Comparison of ENCODE assay signal across 20 cellular contexts in the genomic region with DNA sequence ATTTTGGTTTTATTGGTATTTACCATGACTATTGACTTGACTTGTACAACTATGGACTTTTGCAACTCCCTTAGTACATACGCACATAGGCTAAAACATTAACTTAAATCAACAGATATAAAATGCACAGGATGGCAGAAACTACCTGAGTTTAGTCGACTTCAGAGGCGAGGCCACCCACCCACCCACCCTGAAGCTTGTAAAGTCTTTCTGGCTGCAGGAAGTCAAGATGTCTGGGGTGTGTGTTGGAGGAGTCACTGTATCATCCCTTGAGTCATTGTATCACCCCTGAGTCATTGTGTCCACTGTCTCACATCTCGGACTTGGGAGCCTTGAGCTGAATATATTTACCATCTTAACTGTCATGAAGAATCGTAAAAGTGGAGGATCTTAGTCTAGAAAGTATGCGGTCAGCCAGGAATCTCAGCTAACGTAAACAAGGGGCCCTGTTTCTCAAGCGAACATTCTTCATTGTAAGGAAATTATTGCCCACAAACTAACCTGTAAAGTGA.
A peak's percentile ranks its signal among the peaks of the same experiment; 100 is the strongest.
DNase-seq lines count a peak whose midpoint lies in the region; ATAC-seq and TF ChIP-seq lines count a peak whose summit lies in the region.
"Had no signal": no experiment of that assay in that cellular context is flagged by ENCODE, and none has a peak within 500 bp of the region (broad histone marks: within the 10 kb centered on the region; RNA-seq: fewer than 3 reads in every experiment).

No MANE protein-coding gene starts in this region.

- H3K4me3 ChIP-seq in BJ (ENCODE audit: low read depth, low read length) (no peak overlapping the region), cardiac fibroblast (replicated peaks in 1 of 2; ENCODE audit: low read depth in 2 of 2, low read length in 2 of 2) (no peak overlapping the region), mesenchymal stem cell (ENCODE audit: insufficient read depth in 1 of 2, low read depth in 1 of 2, low read length in 2 of 2) (no peak overlapping the region)
- no peak overlapping the region for H3K4me3 ChIP-seq in CD4-positive, alpha-beta memory T cell (ENCODE audit: low read length in 2 of 2)
- H3K4me3 ChIP-seq: upper lobe of left lung had no signal

- H3K9me3 ChIP-seq in mesenchymal stem cell (ENCODE audit: control insufficient read depth, low read length) = peaks cover 4% of the 10 kb centered on the region
- H3K9me3 ChIP-seq in CD4-positive, alpha-beta memory T cell (ENCODE audit: control insufficient read depth in 1 of 2, low read length in 2 of 2) = no peaks in the 10 kb centered on the region

- no peaks in the 10 kb centered on the region for H3K27me3 Mint-ChIP-seq in CD4-positive, alpha-beta memory T cell
- H3K27me3 Mint-ChIP-seq in type B pancreatic cell = peaks cover 4% of the 10 kb centered on the region
- H3K27me3 Mint-ChIP-seq: brain, memory B cell had no signal

- CTCF ChIA-PET in BJ (lab: Yijun Ruan, JAX) = no interaction called here
- CTCF ChIA-PET in CD4-positive, alpha-beta memory T cell (lab: Charles Lee; ENCODE audit: partially characterized antibody) = no interaction called here

- H3K4ac ChIP-seq in mesenchymal stem cell (ENCODE audit: low read depth in 1 of 2, low read length in 2 of 2) = no peak overlapping the region

- no peak overlapping the region for H2AFZ ChIP-seq in mesenchymal stem cell (ENCODE audit: low read depth, low read length)

- no peak overlapping the region for H3K27ac Mint-ChIP-seq in CD4-positive, alpha-beta memory T cell
- H3K27ac Mint-ChIP-seq in type B pancreatic cell = no peak overlapping the region
- H3K27ac Mint-ChIP-seq: brain; memory B cell; stimulated activated effector memory CD8-positive, alpha-beta T cell treated with anti-CD3 and anti-CD28 coated beads, Interleukin-12 subunit alpha, Interleukin-12 subunit beta, amount 100 ng/mL, for 72 hours; T-cell had no signal

- H2BK120ac ChIP-seq in mesenchymal stem cell (ENCODE audit: low read depth, low read length) = no peak overlapping the region

- no peak overlapping the region for H3K9ac ChIP-seq in mesenchymal stem cell (ENCODE audit: low read length)
- H3K9ac ChIP-seq: KMS-11 had no signal

- DNase-seq in BJ (ENCODE audit: low read depth) = peak; percentile 80
- peak; percentile 12 for DNase-seq in M059J (ENCODE audit: low read depth)
- DNase-seq in cardiac fibroblast (ENCODE audit: low read depth in 2 of 2) = peak; percentile 1 to 64
- DNase-seq in mesenchymal stem cell = peak; percentile 83
- no peak for DNase-seq in CD4-positive, alpha-beta memory T cell
- DNase-seq in type B pancreatic cell (ENCODE audit: extremely low spot score, unreplicated experiment) = no peak
- DNase-seq: ACHN; activated naive CD4-positive, alpha-beta T cell treated with Interleukin-2 at 50 U/mL for 16 hours; activated T-cell treated with anti-CD3 and anti-CD28 coated beads for 4 hours; glutamatergic neuron; NCI-H1092 treated with DMSO at 0.1 percent for 48 hours; NCI-H69; T-cell; upper lobe of left lung had no signal

- no peaks in the 10 kb centered on the region for H3K36me3 Mint-ChIP-seq in CD4-positive, alpha-beta memory T cell
- no peaks in the 10 kb centered on the region for H3K36me3 Mint-ChIP-seq in type B pancreatic cell
- H3K36me3 Mint-ChIP-seq: brain; memory B cell; stimulated activated effector memory CD8-positive, alpha-beta T cell treated with anti-CD3 and anti-CD28 coated beads, Interleukin-12 subunit alpha, Interleukin-12 subunit beta, amount 100 ng/mL, for 72 hours; T-cell had no signal

- intact Hi-C loops in CD4-positive, alpha-beta memory T cell (cut with micrococcal nuclease) = no loop called here

- H3K18ac ChIP-seq in mesenchymal stem cell (ENCODE audit: low read depth in 1 of 2, low read length in 2 of 2) = no peak overlapping the region

- no peak overlapping the region for H3K23ac ChIP-seq in mesenchymal stem cell (ENCODE audit: low read length in 2 of 2)

- peaks cover 0 to 10% (median 4%) of the 10 kb centered on the region in 8 donors for H3K9me3 Mint-ChIP-seq in CD4-positive, alpha-beta memory T cell
- peaks cover 6% of the 10 kb centered on the region for H3K9me3 Mint-ChIP-seq in type B pancreatic cell

- H3K14ac ChIP-seq in mesenchymal stem cell (ENCODE audit: low read length in 2 of 2) = no peak overlapping the region

- H3K4me2 ChIP-seq in mesenchymal stem cell (ENCODE audit: low read length, poor library complexity, severe bottlenecking) = no peak overlapping the region
- H3K4me2 ChIP-seq: KMS-11 had no signal

- no peaks in the 10 kb centered on the region for H3K4me1 ChIP-seq in mesenchymal stem cell (ENCODE audit: control insufficient read depth, insufficient read depth, low read depth, low read length)
- H3K4me1 ChIP-seq in CD4-positive, alpha-beta memory T cell (ENCODE audit: insufficient read depth, low read length) = no peaks in the 10 kb centered on the region
- H3K4me1 ChIP-seq: upper lobe of left lung had no signal

- no peaks in the 10 kb centered on the region for H3K79me1 ChIP-seq in mesenchymal stem cell (replicated peaks; ENCODE audit: low read length, poor library complexity, severe bottlenecking)

- H3K36me3 ChIP-seq in BJ (ENCODE audit: control insufficient read depth, insufficient read depth, low read length) (no peaks in the 10 kb centered on the region), mesenchymal stem cell (ENCODE audit: control insufficient read depth in 1 of 2, insufficient read depth in 2 of 2, low read depth in 1 of 2, low read length in 2 of 2) (no peaks in the 10 kb centered on the region)
- no peaks in the 10 kb centered on the region for H3K36me3 ChIP-seq in CD4-positive, alpha-beta memory T cell (ENCODE audit: insufficient read depth, low read length)
- H3K36me3 ChIP-seq: upper lobe of left lung had no signal

- H2BK12ac ChIP-seq in mesenchymal stem cell (ENCODE audit: low read length in 2 of 2) = no peak overlapping the region

- no peak overlapping the region for H2BK15ac ChIP-seq in mesenchymal stem cell (ENCODE audit: low read depth, poor library complexity, severe bottlenecking)

- ATAC-seq in HG03108 (IDR thresholded peaks at IDR 0.05; ENCODE audit: unreplicated experiment) (no peak), HG03097 (IDR thresholded peaks at IDR 0.05; ENCODE audit: low FRiP score, unreplicated experiment) (no peak)
- ATAC-seq: stimulated activated effector memory CD8-positive, alpha-beta T cell treated with anti-CD3 and anti-CD28 coated beads, Interleukin-12 subunit alpha, Interleukin-12 subunit beta, amount 100 ng/mL, for 72 hours; T-cell had no signal

- no peak overlapping the region for H4K8ac ChIP-seq in mesenchymal stem cell (ENCODE audit: low read length)

- no peak overlapping the region for H2AK5ac ChIP-seq in mesenchymal stem cell (ENCODE audit: low read length, severe bottlenecking)

- POLR2A ChIA-PET in BJ (lab: Charles Lee) = interaction anchor here (0.6 to 0.7 kb wide), 2 partner anchors 16 to 1552 kb away, joined by 3 to 12 read pairs; no protein-coding TSS in a partner anchor
- POLR2A ChIA-PET in CD4-positive, alpha-beta memory T cell (lab: Charles Lee; ENCODE audit: partially characterized antibody) = no interaction called here

- 30% methylated on average over 2 of the region's 8 CpGs for WGBS in mesenchymal stem cell

- TF ChIP-seq CTCF in BJ (IDR thresholded peaks at IDR 0.05; ENCODE audit: insufficient read depth, low read depth, low read length) (no peak), cardiac fibroblast (IDR thresholded peaks at IDR 0.05; ENCODE audit: low read depth, low read length) (no peak), type B pancreatic cell (conservative IDR thresholded peaks at IDR 0.05) (no peak)

- H3K4me3 Mint-ChIP-seq in CD4-positive, alpha-beta memory T cell = no peak overlapping the region
- H3K4me3 Mint-ChIP-seq in type B pancreatic cell = no peak overlapping the region
- H3K4me3 Mint-ChIP-seq: brain; memory B cell; stimulated activated effector memory CD8-positive, alpha-beta T cell treated with anti-CD3 and anti-CD28 coated beads, Interleukin-12 subunit alpha, Interleukin-12 subunit beta, amount 100 ng/mL, for 72 hours; T-cell had no signal

- no peaks in the 10 kb centered on the region for H3K27me3 ChIP-seq in BJ (ENCODE audit: control insufficient read depth, insufficient read depth, low read length)
- H3K27me3 ChIP-seq in mesenchymal stem cell (ENCODE audit: control insufficient read depth in 1 of 2, insufficient read depth in 1 of 2, low read length in 2 of 2) = no peaks in the 10 kb centered on the region
- no peaks in the 10 kb centered on the region for H3K27me3 ChIP-seq in CD4-positive, alpha-beta memory T cell (ENCODE audit: insufficient read depth, low read length)
- H3K27me3 ChIP-seq: upper lobe of left lung had no signal

- H2BK5ac ChIP-seq in mesenchymal stem cell (ENCODE audit: low read depth, low read length, poor library complexity, severe bottlenecking) = no peak overlapping the region

- no peak overlapping the region for H3K27ac ChIP-seq in mesenchymal stem cell (ENCODE audit: low read length, poor library complexity, severe bottlenecking)
- no peak overlapping the region for H3K27ac ChIP-seq in CD4-positive, alpha-beta memory T cell (ENCODE audit: low read depth, low read length)
- H3K27ac ChIP-seq: KMS-11, upper lobe of left lung had no signal

- H4K91ac ChIP-seq in mesenchymal stem cell (ENCODE audit: low read length) = no peak overlapping the region

- no peaks in the 10 kb centered on the region for H3K4me1 Mint-ChIP-seq in CD4-positive, alpha-beta memory T cell
- H3K4me1 Mint-ChIP-seq in type B pancreatic cell (ENCODE audit: unreplicated experiment) = no peaks in the 10 kb centered on the region
- H3K4me1 Mint-ChIP-seq: memory B cell; stimulated activated effector memory CD8-positive, alpha-beta T cell treated with anti-CD3 and anti-CD28 coated beads, Interleukin-12 subunit alpha, Interleukin-12 subunit beta, amount 100 ng/mL, for 72 hours; T-cell had no signal

Comparison
In these comparisons a context has a peak if more than half of its experiments do, and no peak if none do; other contexts are left out.
1. DNase-seq: peak in BJ (single experiment), M059J (single experiment), cardiac fibroblast (2 of 2) and mesenchymal stem cell (single experiment); none in CD4-positive, alpha-beta memory T cell (0 of 5) and type B pancreatic cell (single experiment).